In the genomic region with DNA sequence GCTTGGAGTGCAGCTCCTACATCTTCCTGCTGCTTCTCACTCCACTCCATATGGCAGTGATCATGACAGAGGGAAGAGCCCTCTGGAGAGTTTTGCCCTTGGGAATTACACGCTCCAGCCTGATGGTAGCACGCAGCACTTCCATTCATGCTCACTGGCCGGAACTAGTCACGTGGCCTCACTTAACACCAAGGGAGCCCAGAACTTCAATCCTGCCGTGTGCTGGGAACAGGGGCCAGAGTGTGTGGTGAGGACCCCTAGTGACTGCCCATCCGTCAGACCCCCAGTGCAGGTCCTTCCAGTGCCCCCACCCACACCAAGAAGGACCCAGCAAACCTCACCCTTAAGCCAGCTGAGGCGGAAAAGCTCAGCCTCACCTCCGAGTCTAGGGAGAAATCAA, we compare ENCODE assay signal across 17 cellular contexts.
DNase-seq lines count a peak whose midpoint lies in the region; ATAC-seq, FAIRE-seq and TF ChIP-seq lines count a peak whose summit lies in the region.
"Had no signal": no experiment of that assay in that cellular context is flagged by ENCODE, and none has a peak within 500 bp of the region (broad histone marks: within the 10 kb centered on the region; RNA-seq: fewer than 3 reads in every experiment).

No MANE protein-coding gene starts in this region.

- H3K36me3 ChIP-seq in H1 (ENCODE audit: control insufficient read depth in 2 of 4, insufficient read depth in 4 of 4, low read length in 3 of 4) = no peaks in the 10 kb centered on the region
- no peaks in the 10 kb centered on the region for H3K36me3 ChIP-seq in spleen
- no peaks in the 10 kb centered on the region for H3K36me3 ChIP-seq in transverse colon

- TF ChIP-seq EP300 in H1 (IDR thresholded peaks at IDR 0.05; ENCODE audit: borderline replicate concordance in 1 of 2, low read depth in 2 of 2, low read length in 2 of 2) (no peak), transverse colon (IDR thresholded peaks at IDR 0.05; ENCODE audit: low read depth) (no peak)

- H2BK120ac ChIP-seq in H1 (replicated peaks; ENCODE audit: low read depth, low read length) = no peak overlapping the region

- no peaks in the 10 kb centered on the region for H3K79me2 ChIP-seq in H1 (ENCODE audit: control insufficient read depth in 1 of 2, insufficient read depth in 2 of 2, low read length in 2 of 2)

- in situ Hi-C loops in transverse colon (cut with MboI; ENCODE audit: low pct_ligation_motif_present in 1 of 4, low pct_unique_long_range_greater_than_20kb in 1 of 4, low sequenced_read_pairs in 3 of 4) = no loop called here

- no peak overlapping the region for H4K91ac ChIP-seq in H1 (replicated peaks; ENCODE audit: insufficient read length, low read length)

- H2AFZ ChIP-seq in H1 (ENCODE audit: low read length) = no peak overlapping the region

- H3K27ac ChIP-seq in H1 (ENCODE audit: low read depth, low read length) (no peak overlapping the region), spleen (no peak overlapping the region), transverse colon (no peak overlapping the region)
- H3K27ac ChIP-seq: C4-2B had no signal

- H3K4me2 ChIP-seq in H1 (ENCODE audit: insufficient read depth in 1 of 2, low read depth in 2 of 2, low read length in 2 of 2) = no peak overlapping the region

- no peak overlapping the region for H3K9ac ChIP-seq in H1 (replicated peaks in 1 of 4; ENCODE audit: extremely low read depth in 1 of 4, low read depth in 3 of 4, low read length in 3 of 4)

- TF ChIP-seq POLR2A in H1 (IDR thresholded peaks at IDR 0.05; ENCODE audit: control extremely low read depth in 1 of 2, low read depth in 2 of 2, low read length in 2 of 2) (no peak), spleen (IDR thresholded peaks at IDR 0.05) (no peak), transverse colon (IDR thresholded peaks at IDR 0.05) (no peak)

- no peak overlapping the region for H2BK15ac ChIP-seq in H1 (ENCODE audit: low read length)

- H3K4me3 ChIP-seq in H1 (ENCODE audit: extremely low read depth in 1 of 4, insufficient read depth in 2 of 4, low read depth in 3 of 4, low read length in 4 of 4) (no peak overlapping the region), spleen (no peak overlapping the region), transverse colon (no peak overlapping the region)

- H2BK5ac ChIP-seq in H1 (ENCODE audit: low read depth, low read length) = no peak overlapping the region

- intact Hi-C loops in spleen (cut with DNase I; ENCODE audit: low total_unique reads) (no loop called here), Right ventricle myocardium inferior (cut with DNase I) (no loop called here), transverse colon (cut with DNase I; ENCODE audit: low total_unique reads) (no loop called here)

- TF ChIP-seq CTCF in H1 (IDR thresholded peaks at IDR 0.05; ENCODE audit: control extremely low read depth in 1 of 3, insufficient read depth in 1 of 3, low read depth in 1 of 3, low read length in 3 of 3) = no peak
- TF ChIP-seq CTCF in spleen (IDR thresholded peaks at IDR 0.05 in 8 of 11, conservative IDR thresholded peaks at IDR 0.05 in 3 of 11) = no peak
- no peak for TF ChIP-seq CTCF in transverse colon (IDR thresholded peaks at IDR 0.05)

- no peaks in the 10 kb centered on the region for H3K79me1 ChIP-seq in H1 (ENCODE audit: low read depth, low read length)

- no peak overlapping the region for H4K8ac ChIP-seq in H1 (ENCODE audit: extremely low read depth, insufficient read depth, low read length)

- H3K4me1 ChIP-seq in H1 (replicated peaks in 1 of 4; ENCODE audit: control insufficient read depth in 3 of 4, insufficient read depth in 4 of 4, low read length in 3 of 4) = peaks cover 0 to 8% (median 0%) of the 10 kb centered on the region in 4 experiments; a peak in 3 of 7 replicates
- H3K4me1 ChIP-seq in spleen = no peaks in the 10 kb centered on the region
- H3K4me1 ChIP-seq in transverse colon = no peaks in the 10 kb centered on the region

- no peak overlapping the region for H3K14ac ChIP-seq in H1 (ENCODE audit: insufficient read length)

- WGBS in H1 (ENCODE audit: extremely low coverage in 1 of 2, insufficient coverage in 1 of 2, insufficient read length in 1 of 2, insufficient replicate concordance in 2 of 2, low coverage in 1 of 2, low lambda C conversion rate in 2 of 2, missing lambda C conversion rate in 1 of 2), 2 experiments = 83% methylated on average over 8 of the region's 8 CpGs; no CpG with 5 or more reads in 1 of the 2 experiments
- WGBS in spleen, 5 donors = 84 to 91% (median 91%) methylated on average over 8 of the region's 8 CpGs
- WGBS in transverse colon (ENCODE audit: low coverage in 1 of 2), 2 donors = 82% methylated on average over 8 of the region's 8 CpGs; no CpG with 5 or more reads in 1 of the 2 donors

- H4K5ac ChIP-seq in H1 (ENCODE audit: insufficient read length, low read depth, low read length) = no peak overlapping the region

- no peak overlapping the region for H3K56ac ChIP-seq in H1 (replicated peaks; ENCODE audit: insufficient read length, low read depth, low read length)

- peak; percentile 59 for DNase-seq in NCI-H187 treated with DMSO at 0.1 percent for 48 hours (lab: John Stamatoyannopoulos, UW)
- DNase-seq in NCI-H524 (lab: John Stamatoyannopoulos, UW) = peak; percentile 71 to 84
- DNase-seq in H1 (ENCODE audit: low read depth in 1 of 2, low spot score in 2 of 2) = no peak
- DNase-seq in spleen = peak; percentile 39
- DNase-seq in Right ventricle myocardium inferior (ENCODE audit: missing footprints) = no peak
- DNase-seq in transverse colon = no peak
- no peak for DNase-seq in NCI-H1092 (lab: John Stamatoyannopoulos, UW)
- DNase-seq: CD4-positive, alpha-beta memory T cell; DMS153; DND-41; GDM1; H7; IMR-90 had no signal

- ATAC-seq in Right ventricle myocardium inferior = no peak

- H3K4ac ChIP-seq in H1 (replicated peaks; ENCODE audit: insufficient read length, low read depth, low read length) = no peak overlapping the region

- no peak for TF ChIP-seq RAD21 in H1 (IDR thresholded peaks at IDR 0.05 in 1 of 2, conservative IDR thresholded peaks at IDR 0.05 in 1 of 2; ENCODE audit: low read depth in 2 of 2, low read length in 2 of 2)

- no peak for FAIRE-seq in H1 (lab: Jason Lieb, UNC)
- FAIRE-seq: A204.1, D721Med, GM12892 had no signal

- no peak overlapping the region for H3K23ac ChIP-seq in H1 (ENCODE audit: insufficient read length)

- no peaks in the 10 kb centered on the region for H3K27me3 ChIP-seq in H1 (replicated peaks in 1 of 4; ENCODE audit: control insufficient read depth in 3 of 4, extremely low read depth in 1 of 4, insufficient read depth in 3 of 4, low read length in 3 of 4)
- no peaks in the 10 kb centered on the region for H3K27me3 ChIP-seq in spleen (replicated peaks in 1 of 7)
- H3K27me3 ChIP-seq in transverse colon = no peaks in the 10 kb centered on the region

- H4K20me1 ChIP-seq in H1 (replicated peaks in 1 of 2; ENCODE audit: control insufficient read depth in 1 of 2, insufficient read depth in 2 of 2, low read length in 2 of 2) = no peaks in the 10 kb centered on the region

- H2BK20ac ChIP-seq in H1 (ENCODE audit: low read length) = no peak overlapping the region

- H3K23me2 ChIP-seq in H1 (ENCODE audit: low read depth, low read length) = no peaks in the 10 kb centered on the region

- H2AK5ac ChIP-seq in H1 (ENCODE audit: low read depth, low read length) = peak overlapping the region; percentile 26; the same call in 1 of the 2 replicates

- POLR2A ChIA-PET in H1 (lab: Charles Lee; ENCODE audit: partially characterized antibody) = no interaction called here

- H3K9me3 ChIP-seq in H1 (ENCODE audit: insufficient read depth in 2 of 2, low read depth in 1 of 2, low read length in 1 of 2) = no peaks in the 10 kb centered on the region
- H3K9me3 ChIP-seq in spleen = peaks cover 0 to 30% (median 10%) of the 10 kb centered on the region in 8 donors
- H3K9me3 ChIP-seq in transverse colon = no peaks in the 10 kb centered on the region

- H3K18ac ChIP-seq in H1 (ENCODE audit: extremely low read depth, low read length) = no peak overlapping the region

- CTCF ChIA-PET in H1 (lab: Charles Lee; ENCODE audit: partially characterized antibody) = interaction anchor here (1.2 kb wide), 1 partner anchor 12 kb away, joined by 3 read pairs; no protein-coding TSS in a partner anchor

- no peak overlapping the region; the same call in 1 of the 2 replicates for H2BK12ac ChIP-seq in H1 (ENCODE audit: low read depth, low read length)

TF ChIP-seq in H1, 55 proteins besides CTCF, POLR2A, EP300 and RAD21:
- TF ChIP-seq MAFK (IDR thresholded peaks at IDR 0.05; ENCODE audit: low read depth, low read length) (no peak), GTF2F1 (IDR thresholded peaks at IDR 0.05; ENCODE audit: borderline replicate concordance, low read depth, low read length) (no peak), HDAC6 (IDR thresholded peaks at IDR 0.05; ENCODE audit: low read depth, low read length) (no peak), POU5F1 (IDR thresholded peaks at IDR 0.05; ENCODE audit: low read depth, low read length) (no peak), EZH2 (IDR thresholded peaks at IDR 0.05; ENCODE audit: low read depth, low read length, severe bottlenecking) (no peak), TBP (IDR thresholded peaks at IDR 0.05; ENCODE audit: low read depth, low read length) (no peak), ZNF274 (IDR thresholded peaks at IDR 0.05; ENCODE audit: borderline replicate concordance, extremely low read depth, low read length) (no peak), CHD1 (IDR thresholded peaks at IDR 0.05; ENCODE audit: low read depth, low read length) (no peak), SIRT6 (IDR thresholded peaks at IDR 0.05; ENCODE audit: low read length) (no peak)
TF ChIP-seq in H1: peak in this region for 0.

Comparison
In these comparisons a context has a peak if more than half of its experiments do, and no peak if none do; other contexts are left out.
1. DNase-seq: peak in NCI-H187 treated with DMSO at 0.1 percent for 48 hours (single experiment), NCI-H524 (2 of 2) and spleen (single experiment); none in H1 (0 of 2), Right ventricle myocardium inferior (single experiment), transverse colon (single experiment) and NCI-H1092 (single experiment).